Comparison of ENCODE assay signal across 13 cellular contexts in the genomic region with DNA sequence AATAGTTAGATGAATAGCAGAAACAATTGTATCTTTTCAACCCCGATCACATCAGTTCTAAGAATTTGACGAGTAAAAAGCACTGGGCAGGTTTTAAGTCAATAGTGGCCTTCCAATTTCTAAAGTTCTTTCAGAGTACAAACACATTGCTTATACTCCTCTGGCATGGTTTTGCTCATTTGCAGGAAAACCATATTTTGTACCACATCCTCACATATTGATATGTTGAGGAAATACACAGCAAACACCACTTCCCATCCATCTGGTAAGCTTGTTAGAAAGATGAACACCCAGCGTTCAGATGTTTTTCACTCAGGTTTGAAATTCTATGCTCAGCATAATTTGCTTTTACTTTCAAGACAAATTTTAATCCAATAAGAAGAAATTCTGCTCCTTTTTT.
DNase-seq lines count a peak whose midpoint lies in the region; ATAC-seq, FAIRE-seq and TF ChIP-seq lines count a peak whose summit lies in the region.
"Had no signal": no experiment of that assay in that cellular context is flagged by ENCODE, and none has a peak within 500 bp of the region (broad histone marks: within the 10 kb centered on the region; RNA-seq: fewer than 3 reads in every experiment).

No MANE protein-coding gene starts in this region.

- H3K4me1 ChIP-seq in left ventricle myocardium inferior (no peaks in the 10 kb centered on the region), right cardiac atrium (ENCODE audit: control insufficient read depth, insufficient read depth, low read length) (no peaks in the 10 kb centered on the region), small intestine (ENCODE audit: control insufficient read depth in 2 of 2, insufficient read depth in 1 of 2, low read depth in 1 of 2, low read length in 1 of 2) (no peaks in the 10 kb centered on the region)
- H3K4me1 ChIP-seq: adrenal gland, foreskin keratinocyte had no signal

- H3K27me3 ChIP-seq in left ventricle myocardium inferior (ENCODE audit: low read depth) (no peaks in the 10 kb centered on the region), right cardiac atrium (ENCODE audit: control insufficient read depth, insufficient read depth) (no peaks in the 10 kb centered on the region), small intestine (ENCODE audit: control insufficient read depth in 2 of 2, insufficient read depth in 2 of 2, low read length in 2 of 2) (no peaks in the 10 kb centered on the region), MG63 (no peaks in the 10 kb centered on the region)
- H3K27me3 ChIP-seq: adrenal gland, foreskin keratinocyte, neutrophil had no signal

- 59% methylated on average over 3 of the region's 3 CpGs for WGBS in right cardiac atrium
- 64 to 78% (median 71%) methylated on average over 3 of the region's 3 CpGs for WGBS in small intestine, 3 donors

- FAIRE-seq in small intestine (lab: Jason Lieb, UNC): no peak

- POLR2A ChIA-PET in activated CD4-positive, alpha-beta memory T cell treated with anti-CD3 and anti-CD28 coated beads for 36 hours (lab: Charles Lee): no interaction called here

- intact Hi-C loops in left ventricle myocardium inferior (cut with micrococcal nuclease): no loop called here
- intact Hi-C loops in right cardiac atrium (cut with DNase I): no loop called here
- intact Hi-C loops in activated CD4-positive, alpha-beta memory T cell treated with anti-CD3 and anti-CD28 coated beads for 36 hours (cut with micrococcal nuclease): loop anchor here (5.0 kb wide), 1 partner anchor 347 kb away; a partner anchor contains a TSS
- intact Hi-C loops in left ventricle myocardium superior (cut with micrococcal nuclease): no loop called here

- no peak overlapping the region for H3K4me3 ChIP-seq in left ventricle myocardium inferior
- H3K4me3 ChIP-seq in right cardiac atrium (ENCODE audit: low read length): no peak overlapping the region
- H3K4me3 ChIP-seq in small intestine (ENCODE audit: low read depth in 1 of 2, low read length in 2 of 2): no peak overlapping the region
- no peak overlapping the region for H3K4me3 ChIP-seq in MG63
- H3K4me3 ChIP-seq: adrenal gland had no signal

- peaks cover 43% of the 10 kb centered on the region for H3K4me1 Mint-ChIP-seq in activated CD4-positive, alpha-beta memory T cell treated with anti-CD3 and anti-CD28 coated beads for 36 hours (ENCODE audit: low read depth)
- H3K4me1 Mint-ChIP-seq: stimulated activated memory B cell treated with anti-CD40 and anti-IgM and Interleukin-4, amounts not matched to agents 10 μg/mL and 1 μg/mL and 100 μg/mL, for 72 hours had no signal

- H3K9me3 ChIP-seq in left ventricle myocardium inferior (replicated peaks) (no peaks in the 10 kb centered on the region), right cardiac atrium (ENCODE audit: control insufficient read depth, low read length) (no peaks in the 10 kb centered on the region), small intestine (ENCODE audit: control insufficient read depth, low read depth) (no peaks in the 10 kb centered on the region), MG63 (no peaks in the 10 kb centered on the region)
- H3K9me3 ChIP-seq: adrenal gland, neutrophil had no signal

- H3K36me3 ChIP-seq in left ventricle myocardium inferior (no peaks in the 10 kb centered on the region), small intestine (ENCODE audit: control insufficient read depth in 2 of 2, insufficient read depth in 2 of 2, low read length in 2 of 2) (no peaks in the 10 kb centered on the region), MG63 (no peaks in the 10 kb centered on the region)
- H3K36me3 ChIP-seq: adrenal gland, neutrophil had no signal

- H3K9me3 Mint-ChIP-seq in activated CD4-positive, alpha-beta memory T cell treated with anti-CD3 and anti-CD28 coated beads for 36 hours: no peaks in the 10 kb centered on the region
- H3K9me3 Mint-ChIP-seq: stimulated activated memory B cell treated with anti-CD40 and anti-IgM and Interleukin-4, amounts not matched to agents 10 μg/mL and 1 μg/mL and 100 μg/mL, for 72 hours had no signal

- CTCF ChIA-PET in activated CD4-positive, alpha-beta memory T cell treated with anti-CD3 and anti-CD28 coated beads for 36 hours (lab: Charles Lee): interaction anchor here (0.7 kb wide), 1 partner anchor 842 kb away, joined by 3 read pairs; no protein-coding TSS in a partner anchor

- H3K27me3 Mint-ChIP-seq in activated CD4-positive, alpha-beta memory T cell treated with anti-CD3 and anti-CD28 coated beads for 36 hours: no peaks in the 10 kb centered on the region

- peak overlapping the region; percentile 64 for H3K27ac Mint-ChIP-seq in activated CD4-positive, alpha-beta memory T cell treated with anti-CD3 and anti-CD28 coated beads for 36 hours
- H3K27ac Mint-ChIP-seq: stimulated activated memory B cell treated with anti-CD40 and anti-IgM and Interleukin-4, amounts not matched to agents 10 μg/mL and 1 μg/mL and 100 μg/mL, for 72 hours had no signal

- no peaks in the 10 kb centered on the region for H3K36me3 Mint-ChIP-seq in activated CD4-positive, alpha-beta memory T cell treated with anti-CD3 and anti-CD28 coated beads for 36 hours
- H3K36me3 Mint-ChIP-seq: stimulated activated memory B cell treated with anti-CD40 and anti-IgM and Interleukin-4, amounts not matched to agents 10 μg/mL and 1 μg/mL and 100 μg/mL, for 72 hours had no signal

- ATAC-seq in right cardiac atrium: no peak
- ATAC-seq in HG02759 (IDR thresholded peaks at IDR 0.05; ENCODE audit: unreplicated experiment): peak; percentile 12
- ATAC-seq in left ventricle myocardium superior: no peak
- ATAC-seq: foreskin keratinocyte had no signal

- H3K27ac ChIP-seq in left ventricle myocardium inferior (replicated peaks) (peak overlapping the region; percentile 48), right cardiac atrium (ENCODE audit: low read length) (no peak overlapping the region), small intestine (ENCODE audit: low read depth in 1 of 2, low read length in 1 of 2) (no peak overlapping the region)
- H3K27ac ChIP-seq: adrenal gland, foreskin keratinocyte, neutrophil had no signal

- DNase-seq in left ventricle myocardium inferior (no peak), right cardiac atrium (no peak), small intestine (peak; percentile 29), left ventricle myocardium superior (no peak), GM13976 (ENCODE audit: low spot score) (no peak), MG63 (no peak)
- DNase-seq in activated CD4-positive, alpha-beta memory T cell treated with anti-CD3 and anti-CD28 coated beads for 36 hours: no peak
- DNase-seq: adrenal gland, foreskin keratinocyte, NCI-H446 treated with DMSO at 0.1 percent for 48 hours had no signal

- peak overlapping the region; percentile 6 for H3K4me3 Mint-ChIP-seq in activated CD4-positive, alpha-beta memory T cell treated with anti-CD3 and anti-CD28 coated beads for 36 hours
- H3K4me3 Mint-ChIP-seq: stimulated activated memory B cell treated with anti-CD40 and anti-IgM and Interleukin-4, amounts not matched to agents 10 μg/mL and 1 μg/mL and 100 μg/mL, for 72 hours had no signal

- in situ Hi-C loops in GM13976 (cut with MboI; ENCODE audit: low sequenced_read_pairs, unreplicated experiment): no loop called here

- no peak for TF ChIP-seq CTCF in left ventricle myocardium inferior (IDR thresholded peaks at IDR 0.05; ENCODE audit: borderline replicate concordance)
- TF ChIP-seq CTCF in GM13976 (IDR thresholded peaks at IDR 0.05; ENCODE audit: borderline replicate concordance, control extremely low read depth, extremely low read depth, insufficient read depth, missing control alignments): no peak
